Comparison of ENCODE assay signal across 15 cellular contexts in the genomic region with DNA sequence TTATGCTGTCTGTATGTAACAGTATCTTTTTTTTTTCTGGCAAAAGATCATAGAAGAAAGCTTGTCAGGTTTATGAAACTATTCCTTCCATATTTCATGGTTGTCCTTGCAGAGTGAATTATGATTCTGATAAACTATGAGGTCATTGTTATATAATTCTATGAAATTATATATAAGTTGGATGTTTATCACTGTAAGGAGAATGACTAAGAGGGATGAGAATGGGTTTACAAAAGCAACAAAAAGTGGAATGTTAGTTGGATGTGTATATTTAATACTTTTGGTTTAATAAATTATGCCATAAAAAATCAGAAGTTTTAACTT. TPM values are rescaled to one million over a fixed set of nuclear protein-coding genes. Genes with fewer than 3 reads are reported as not detected.
DNase-seq lines count a peak whose midpoint lies in the region; ATAC-seq, FAIRE-seq and TF ChIP-seq lines count a peak whose summit lies in the region.
"Had no signal": no experiment of that assay in that cellular context is flagged by ENCODE, and none has a peak within 500 bp of the region (broad histone marks: within the 10 kb centered on the region; RNA-seq: fewer than 3 reads in every experiment).

No MANE protein-coding gene starts in this region.

- BruUV-seq in PC-3 (replicated peaks; lab: Mats Ljungman, UMichigan) = no TSS peak

- H3K4me1 ChIP-seq in PC-3 (ENCODE audit: insufficient read depth, low read length) = peaks cover 6% of the 10 kb centered on the region; the same call in 1 of the 2 replicates
- H3K4me1 ChIP-seq: Peyer's patch had no signal

- H3K4me2 ChIP-seq in PC-3 (ENCODE audit: low read length) = no peak overlapping the region

- H3K27me3 ChIP-seq in PC-3 (ENCODE audit: low read length) (no peaks in the 10 kb centered on the region), bronchial epithelial cell (ENCODE audit: control insufficient read depth, insufficient read depth, low read length) (no peaks in the 10 kb centered on the region)
- H3K27me3 ChIP-seq: Peyer's patch had no signal

- H2AFZ ChIP-seq in PC-3 (ENCODE audit: low read length) = no peak overlapping the region

- no peak overlapping the region for H3K27ac ChIP-seq in PC-3 (ENCODE audit: low read length)
- H3K27ac ChIP-seq: Peyer's patch had no signal

- intact Hi-C loops in PC-3 (cut with micrococcal nuclease) = no loop called here

- FAIRE-seq in G401.6 (lab: Jason Lieb, UNC) (peak; percentile 75), bronchial epithelial cell (lab: Jason Lieb, UNC) (no peak), frontal cortex (lab: Jason Lieb, UNC) (no peak)

- no peak for TF ChIP-seq CTCF in PC-3 (conservative IDR thresholded peaks at IDR 0.05; ENCODE audit: low read depth, low read length)
- TF ChIP-seq CTCF in bronchial epithelial cell (IDR thresholded peaks at IDR 0.05; ENCODE audit: insufficient read depth, low read length, severe bottlenecking) = no peak

- H4K20me1 ChIP-seq in PC-3 (ENCODE audit: low read length) = no peaks in the 10 kb centered on the region

- H3K9ac ChIP-seq in PC-3 (ENCODE audit: low read length) = no peak overlapping the region

- 0 out of 2 replicates have a peak, but pooled peaks cover 19% of the 10 kb centered on the region for H3K79me2 ChIP-seq in PC-3 (ENCODE audit: low read length)

- H3K36me3 ChIP-seq in PC-3 (ENCODE audit: low read depth, low read length) = no peaks in the 10 kb centered on the region
- H3K36me3 ChIP-seq in bronchial epithelial cell (ENCODE audit: control insufficient read depth, insufficient read depth, low read length) = no peaks in the 10 kb centered on the region
- H3K36me3 ChIP-seq: Peyer's patch had no signal

- ATAC-seq in PC-3 (no peak; the same call in 1 of the 2 replicates), GM21825 (IDR thresholded peaks at IDR 0.05; ENCODE audit: unreplicated experiment) (no peak), GM19455 (IDR thresholded peaks at IDR 0.05; ENCODE audit: unreplicated experiment) (no peak)
- ATAC-seq: Right ventricle myocardium inferior had no signal

- no peaks in the 10 kb centered on the region for H3F3A ChIP-seq in PC-3 (ENCODE audit: low read length, unreplicated experiment)

- H3K9me2 ChIP-seq in PC-3 (replicated peaks; ENCODE audit: low read length) = no peaks in the 10 kb centered on the region

- H3K4me3 ChIP-seq in PC-3 (ENCODE audit: low read length) (no peak overlapping the region), bronchial epithelial cell (ENCODE audit: low read depth, low read length) (no peak overlapping the region)
- H3K4me3 ChIP-seq: Peyer's patch had no signal

- no peaks in the 10 kb centered on the region for H3K9me3 ChIP-seq in PC-3 (ENCODE audit: low read length)
- H3K9me3 ChIP-seq: Peyer's patch had no signal

- DNase-seq in PC-3 = peak; percentile 10
- DNase-seq in bronchial epithelial cell (ENCODE audit: low read depth) = peak; percentile 9
- DNase-seq in iris pigment epithelial cell (ENCODE audit: low read depth) = peak; percentile 35
- DNase-seq in frontal cortex (ENCODE audit: low spot score in 2 of 2) = no peak
- no peak for DNase-seq in HK-2 (ENCODE audit: unreplicated experiment)
- DNase-seq: C1 segment of cervical spinal cord, DND-41, H9, NCI-H1092, NCI-H2081 treated with DMSO at 0.1 percent for 48 hours, Peyer's patch had no signal

- POLR2A ChIA-PET in PC-3 (lab: Charles Lee; ENCODE audit: unreplicated experiment) = no interaction called here

- CTCF ChIA-PET in PC-3 (lab: Charles Lee) = no interaction called here

RNA-seq across cellular contexts. Expression of a gene that starts 43.1 kb away (rescaled TPM):
- total RNA-seq in PC-3 (2014; rRNA removed) = 21.2 and 21.7 TPM in 2 replicates
- total RNA-seq in bronchial epithelial cell = 34.4 and 37.6 TPM in 2 replicates
- total RNA-seq in frontal cortex = 174 TPM

Comparison
In these comparisons a context has a peak if more than half of its experiments do, and no peak if none do; other contexts are left out.
1. DNase-seq: peak in PC-3 (single experiment), bronchial epithelial cell (single experiment) and iris pigment epithelial cell (single experiment); none in frontal cortex (0 of 2) and HK-2 (single experiment).